16 cellular contexts compared by ENCODE assay signal in genomic region chr2:210028178-210028577, GRCh38.
"Had no signal": no experiment of that assay in that cellular context is flagged by ENCODE, and none has a peak within 500 bp of the region (broad histone marks: within the 10 kb centered on the region; RNA-seq: fewer than 3 reads in every experiment).

No MANE protein-coding gene starts in this region.

- H3K9me3 Mint-ChIP-seq: immature natural killer cell; naive thymus-derived CD8-positive, alpha-beta T cell; type B pancreatic cell had no signal

- ATAC-seq: activated CD4-positive, alpha-beta T cell treated with anti-CD3 and anti-CD28 coated beads for 36 hours; activated CD8-positive, alpha-beta T cell treated with anti-CD3 and anti-CD28 coated beads, Interleukin-2, amount 10 ng/mL, durations not matched to agents 7 days and 5 days; left lobe of liver; mucosa of descending colon; naive thymus-derived CD8-positive, alpha-beta T cell; stimulated activated naive CD8-positive, alpha-beta T cell treated with anti-CD3 and anti-CD28 coated beads, Interleukin-15, Interleukin-2, amounts not matched to agents 100 U/mL and 50 U/mL, for 24 hours had no signal

- FAIRE-seq: colon had no signal

- H3K4me3 Mint-ChIP-seq: activated CD4-positive, alpha-beta T cell treated with anti-CD3 and anti-CD28 coated beads for 36 hours; activated CD8-positive, alpha-beta T cell treated with anti-CD3 and anti-CD28 coated beads, Interleukin-2, amount 10 ng/mL, durations not matched to agents 7 days and 5 days; immature natural killer cell; naive thymus-derived CD8-positive, alpha-beta T cell; type B pancreatic cell had no signal

- H3K27ac ChIP-seq: adrenal gland, esophagus muscularis mucosa, suprapubic skin, WERI-Rb-1 had no signal

- H3K27me3 ChIP-seq: adrenal gland, esophagus muscularis mucosa, suprapubic skin had no signal

- H3K27me3 Mint-ChIP-seq: activated CD4-positive, alpha-beta T cell treated with anti-CD3 and anti-CD28 coated beads for 36 hours; naive thymus-derived CD8-positive, alpha-beta T cell; type B pancreatic cell had no signal

- H3K4me3 ChIP-seq: adrenal gland, esophagus muscularis mucosa, mucosa of descending colon, suprapubic skin had no signal

- H3K27ac Mint-ChIP-seq: activated CD4-positive, alpha-beta T cell treated with anti-CD3 and anti-CD28 coated beads for 36 hours; activated CD8-positive, alpha-beta T cell treated with anti-CD3 and anti-CD28 coated beads, Interleukin-2, amount 10 ng/mL, durations not matched to agents 7 days and 5 days; type B pancreatic cell had no signal

- H3K4me1 Mint-ChIP-seq: activated CD4-positive, alpha-beta T cell treated with anti-CD3 and anti-CD28 coated beads for 36 hours had no signal

- H3K9me3 ChIP-seq: adrenal gland, esophagus muscularis mucosa, mucosa of descending colon, suprapubic skin had no signal

- H3K4me1 ChIP-seq: suprapubic skin had no signal

- DNase-seq: activated CD4-positive, alpha-beta T cell treated with anti-CD3 and anti-CD28 coated beads for 36 hours; activated CD8-positive, alpha-beta T cell treated with anti-CD3 and anti-CD28 coated beads, Interleukin-2, amount 10 ng/mL, durations not matched to agents 7 days and 5 days; activated naive CD4-positive, alpha-beta T cell treated with anti-CD3 and anti-CD28 coated beads, Interleukin-2, amount 50 U/mL, for 16 hours; adrenal gland; immature natural killer cell; mucosa of descending colon; naive thymus-derived CD8-positive, alpha-beta T cell; stimulated activated CD4-positive, alpha-beta T cell treated with anti-CD3 and anti-CD28 coated beads, Interleukin-4, amount 100 ng/mL, for 1 hour; stimulated activated CD8-positive, alpha-beta memory T cell treated with anti-CD3 and anti-CD28 coated beads, Interleukin-4, amount 100 ng/mL, for 48 hours; stimulated activated naive CD8-positive, alpha-beta T cell treated with anti-CD3 and anti-CD28 coated beads, Interleukin-15, Interleukin-2, amounts not matched to agents 100 U/mL and 50 U/mL, for 24 hours; WERI-Rb-1 had no signal
